In the genomic region with DNA sequence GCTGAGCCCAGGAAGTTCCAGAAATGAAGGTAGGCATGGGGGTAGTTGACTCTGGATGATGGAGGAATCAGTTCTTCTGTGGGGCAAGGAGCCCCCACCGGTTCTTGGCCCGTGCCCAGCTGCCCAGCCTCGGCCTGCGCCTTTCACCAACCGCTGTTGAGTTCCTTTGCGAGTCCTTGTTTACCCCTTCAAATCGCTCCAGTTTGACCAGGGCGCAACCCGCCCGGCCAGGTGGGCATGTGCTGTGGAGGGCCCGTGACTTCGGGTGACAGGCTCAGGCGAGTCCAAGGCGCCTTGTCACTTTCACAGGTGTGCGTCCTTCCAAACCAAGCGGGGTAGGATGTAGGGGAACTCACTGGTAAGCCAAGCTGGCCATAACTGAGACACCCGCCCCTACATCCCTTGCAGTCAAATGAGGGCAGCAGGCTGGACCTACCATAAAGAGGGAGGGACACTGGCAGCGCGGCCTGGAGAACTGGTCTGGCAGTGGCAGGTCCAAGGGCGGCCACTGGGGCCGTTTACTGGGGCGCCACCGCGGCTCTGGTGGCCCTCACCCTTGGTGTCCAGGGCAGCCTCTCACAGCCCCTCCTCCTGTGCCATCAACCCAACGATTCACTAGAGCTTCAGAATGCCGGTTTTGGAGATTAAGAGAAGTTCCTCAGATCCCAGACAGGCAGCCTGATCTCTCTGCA, we compare ENCODE assay signal across 22 cellular contexts.
"Had no signal": no experiment of that assay in that cellular context is flagged by ENCODE, and none has a peak within 500 bp of the region (broad histone marks: within the 10 kb centered on the region; RNA-seq: fewer than 3 reads in every experiment).

No MANE protein-coding gene starts in this region.

- H3K9me3 ChIP-seq: colonic mucosa, esophagus squamous epithelium, gastrocnemius medialis, heart right ventricle, left lung, lower lobe of right lung, mucosa of descending colon had no signal

- DNase-seq: colonic mucosa; cortex of kidney; effector CD8-positive, alpha-beta T cell; effector memory CD8-positive, alpha-beta T cell; endodermal cell; erythroblast; esophagus squamous epithelium; foreskin fibroblast; foreskin melanocyte; gastrocnemius medialis; glutamatergic neuron; head of caudate nucleus; heart right ventricle; hippocampal formation; left cardiac atrium; left ventricle myocardium superior; lower lobe of right lung; mesenchymal stem cell; mucosa of descending colon had no signal

- H3K27me3 ChIP-seq: colonic mucosa, esophagus squamous epithelium, gastrocnemius medialis, left lung had no signal

- H3K4me3 ChIP-seq: colonic mucosa, esophagus squamous epithelium, gastrocnemius medialis, heart right ventricle, left lung, lower lobe of right lung, mucosa of descending colon had no signal

- H3K36me3 ChIP-seq: colonic mucosa, esophagus squamous epithelium, gastrocnemius medialis, heart right ventricle, left lung, lower lobe of right lung had no signal

- H3K27ac ChIP-seq: colonic mucosa, epithelial cell of prostate, esophagus squamous epithelium, gastrocnemius medialis, heart right ventricle, left lung, lower lobe of right lung had no signal

- ATAC-seq: effector memory CD8-positive, alpha-beta T cell; esophagus mucosa; gastrocnemius medialis; heart right ventricle; left cardiac atrium; left lung; left ventricle myocardium superior; lower lobe of right lung; mucosa of descending colon had no signal

- H3K4me1 ChIP-seq: colonic mucosa, esophagus squamous epithelium, gastrocnemius medialis, heart right ventricle, left lung, lower lobe of right lung had no signal
